ENCODE assay signal across 1 cellular context in the genomic region with DNA sequence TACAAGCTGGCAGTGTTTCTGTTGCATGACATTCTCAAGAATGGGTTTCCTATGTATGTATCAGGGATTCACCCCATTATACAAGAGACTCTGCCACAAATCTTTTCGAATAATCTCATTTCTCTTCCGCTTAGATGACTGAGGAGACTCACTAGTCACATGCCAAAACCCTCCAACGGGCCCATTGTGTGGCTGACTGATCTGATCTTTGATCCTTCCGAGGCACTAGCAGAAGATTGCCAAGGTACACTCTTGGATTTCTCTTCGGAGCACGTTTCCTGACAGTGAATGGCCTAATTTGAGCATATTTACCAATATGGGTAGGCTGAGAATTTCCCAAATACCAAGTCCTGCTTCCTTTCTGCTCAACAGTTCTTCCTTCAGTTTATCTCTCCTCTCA.
TF ChIP-seq lines count a peak whose summit lies in the region.

No MANE protein-coding gene starts in this region.

TF ChIP-seq in K562, 482 proteins besides CTCF, POLR2A, EP300 and RAD21 (continued from another document):
- TF ChIP-seq MGA (IDR thresholded peaks at IDR 0.05) (peak; percentile 69), GTF3C2 (IDR thresholded peaks at IDR 0.05; ENCODE audit: borderline replicate concordance, extremely low read depth, insufficient read length) (no peak), USF1 (CRISPR knock-in tag; IDR thresholded peaks at IDR 0.05) (no peak), ZNF584 (CRISPR knock-in tag; IDR thresholded peaks at IDR 0.05; ENCODE audit: low read depth) (0 out of 2 replicates have a peak, but pooled peaks have one; percentile 33)
- TF ChIP-seq, protein P1, sequence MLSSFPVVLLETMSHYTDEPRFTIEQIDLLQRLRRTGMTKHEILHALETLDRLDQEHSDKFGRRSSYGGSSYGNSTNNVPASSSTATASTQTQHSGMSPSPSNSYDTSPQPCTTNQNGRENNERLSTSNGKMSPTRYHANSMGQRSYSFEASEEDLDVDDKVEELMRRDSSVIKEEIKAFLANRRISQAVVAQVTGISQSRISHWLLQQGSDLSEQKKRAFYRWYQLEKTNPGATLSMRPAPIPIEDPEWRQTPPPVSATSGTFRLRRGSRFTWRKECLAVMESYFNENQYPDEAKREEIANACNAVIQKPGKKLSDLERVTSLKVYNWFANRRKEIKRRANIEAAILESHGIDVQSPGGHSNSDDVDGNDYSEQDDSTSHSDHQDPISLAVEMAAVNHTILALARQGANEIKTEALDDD (IDR thresholded peaks at IDR 0.05) = 0 out of 2 replicates have a peak, but pooled peaks have one; percentile 21
- TF ChIP-seq, protein P2, sequence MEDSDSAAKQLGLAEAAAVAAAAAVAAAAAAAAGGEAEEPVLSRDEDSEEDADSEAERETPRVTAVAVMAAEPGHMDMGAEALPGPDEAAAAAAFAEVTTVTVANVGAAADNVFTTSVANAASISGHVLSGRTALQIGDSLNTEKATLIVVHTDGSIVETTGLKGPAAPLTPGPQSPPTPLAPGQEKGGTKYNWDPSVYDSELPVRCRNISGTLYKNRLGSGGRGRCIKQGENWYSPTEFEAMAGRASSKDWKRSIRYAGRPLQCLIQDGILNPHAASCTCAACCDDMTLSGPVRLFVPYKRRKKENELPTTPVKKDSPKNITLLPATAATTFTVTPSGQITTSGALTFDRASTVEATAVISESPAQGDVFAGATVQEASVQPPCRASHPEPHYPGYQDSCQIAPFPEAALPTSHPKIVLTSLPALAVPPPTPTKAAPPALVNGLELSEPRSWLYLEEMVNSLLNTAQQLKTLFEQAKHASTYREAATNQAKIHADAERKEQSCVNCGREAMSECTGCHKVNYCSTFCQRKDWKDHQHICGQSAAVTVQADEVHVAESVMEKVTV (CRISPR knock-in tag; IDR thresholded peaks at IDR 0.05) = no peak
- TF ChIP-seq, protein P3, sequence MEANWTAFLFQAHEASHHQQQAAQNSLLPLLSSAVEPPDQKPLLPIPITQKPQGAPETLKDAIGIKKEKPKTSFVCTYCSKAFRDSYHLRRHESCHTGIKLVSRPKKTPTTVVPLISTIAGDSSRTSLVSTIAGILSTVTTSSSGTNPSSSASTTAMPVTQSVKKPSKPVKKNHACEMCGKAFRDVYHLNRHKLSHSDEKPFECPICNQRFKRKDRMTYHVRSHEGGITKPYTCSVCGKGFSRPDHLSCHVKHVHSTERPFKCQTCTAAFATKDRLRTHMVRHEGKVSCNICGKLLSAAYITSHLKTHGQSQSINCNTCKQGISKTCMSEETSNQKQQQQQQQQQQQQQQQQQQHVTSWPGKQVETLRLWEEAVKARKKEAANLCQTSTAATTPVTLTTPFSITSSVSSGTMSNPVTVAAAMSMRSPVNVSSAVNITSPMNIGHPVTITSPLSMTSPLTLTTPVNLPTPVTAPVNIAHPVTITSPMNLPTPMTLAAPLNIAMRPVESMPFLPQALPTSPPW (CRISPR knock-in tag; IDR thresholded peaks at IDR 0.05) = no peak
